In genomic region chr4:81491943-81492342, GRCh38 we compare ENCODE assay signal across 10 cellular contexts. TPM values are rescaled to one million over a fixed set of nuclear protein-coding genes. Genes with fewer than 3 reads are reported as not detected.
DNase-seq lines count a peak whose midpoint lies in the region; ATAC-seq and TF ChIP-seq lines count a peak whose summit lies in the region.
"Had no signal": no experiment of that assay in that cellular context is flagged by ENCODE, and none has a peak within 500 bp of the region (broad histone marks: within the 10 kb centered on the region; RNA-seq: fewer than 3 reads in every experiment).

No MANE protein-coding gene starts in this region.

- peaks cover 15% of the 10 kb centered on the region for H3K9me3 Mint-ChIP-seq in chondrocyte (ENCODE audit: low read depth)

- TF ChIP-seq CTCF in gastroesophageal sphincter (IDR thresholded peaks at IDR 0.05) (no peak), chondrocyte (IDR thresholded peaks at IDR 0.05) (no peak)

- H3K4me1 Mint-ChIP-seq in chondrocyte (ENCODE audit: low read depth), result peaks cover 8% of the 10 kb centered on the region

- TF ChIP-seq EP300 in gastroesophageal sphincter (IDR thresholded peaks at IDR 0.05), result no peak

- H3K27me3 Mint-ChIP-seq in chondrocyte (ENCODE audit: low read depth), result no peaks in the 10 kb centered on the region

- no peaks in the 10 kb centered on the region for H3K36me3 ChIP-seq in gastroesophageal sphincter

- peaks cover 0 to 6% (median 0%) of the 10 kb centered on the region in 3 donors for H3K4me1 ChIP-seq in gastroesophageal sphincter

- no peaks in the 10 kb centered on the region for H3K27me3 ChIP-seq in gastroesophageal sphincter

- 56 to 83% methylated on average over 1 of the region's 1 CpG for WGBS in gastroesophageal sphincter (ENCODE audit: low coverage in 1 of 2), 2 donors

- ATAC-seq in GM21528 (IDR thresholded peaks at IDR 0.05; ENCODE audit: low FRiP score, unreplicated experiment) (peak; percentile 70), gastroesophageal sphincter (peak; percentile 28), GM18873 (IDR thresholded peaks at IDR 0.05; ENCODE audit: low FRiP score, unreplicated experiment) (no peak)

- H3K4me3 ChIP-seq in gastroesophageal sphincter, result no peak overlapping the region

- peaks cover 0 to 4% (median 0%) of the 10 kb centered on the region in 3 donors for H3K9me3 ChIP-seq in gastroesophageal sphincter

- peaks cover 3% of the 10 kb centered on the region for H3K36me3 Mint-ChIP-seq in chondrocyte (ENCODE audit: low read depth)

- H3K27ac Mint-ChIP-seq in chondrocyte (ENCODE audit: unreplicated experiment), result no peak overlapping the region

- DNase-seq in CD1c-positive myeloid dendritic cell (ENCODE audit: extremely low spot score), result peak; percentile 96
- DNase-seq in RPMI8226, result peak; percentile 37
- DNase-seq in chondrocyte (ENCODE audit: low spot score), result no peak
- no peak for DNase-seq in middle frontal gyrus (ENCODE audit: extremely low spot score, low spot score)
- no peak for DNase-seq in activated gamma-delta T cell (lab: John Stamatoyannopoulos, UW)
- DNase-seq: NCI-H2107, retina had no signal

- H3K4me3 Mint-ChIP-seq in chondrocyte (ENCODE audit: unreplicated experiment), result no peak overlapping the region

- TF ChIP-seq POLR2A in gastroesophageal sphincter (IDR thresholded peaks at IDR 0.05), result no peak

- no peak overlapping the region for H3K27ac ChIP-seq in gastroesophageal sphincter

RNA-seq across cellular contexts. Expression of gene RASGEF1B, which starts 20.2 kb away (rescaled TPM):
- total RNA-seq in gastroesophageal sphincter, result 10 to 100 TPM in 2 of 4 donors, 1 to 10 TPM in 2; 4.0 to 14.7 (median 9.4) TPM
- total RNA-seq in chondrocyte, result 2.3 to 5.6 TPM (median 2.5 TPM) in 3 replicates

Comparison
In these comparisons a context has a peak if more than half of its experiments do, and no peak if none do; other contexts are left out.
1. DNase-seq: peak in CD1c-positive myeloid dendritic cell (single experiment) and RPMI8226 (single experiment); none in chondrocyte (single experiment), middle frontal gyrus (single experiment) and activated gamma-delta T cell (single experiment).